In genomic region chr9:97985058-97985861, GRCh38 we compare ENCODE assay signal across 8 cellular contexts. TPM values are rescaled to one million over a fixed set of nuclear protein-coding genes. Genes with fewer than 3 reads are reported as not detected.
DNase-seq lines count a peak whose midpoint lies in the region; ATAC-seq and TF ChIP-seq lines count a peak whose summit lies in the region.

No MANE protein-coding gene starts in this region.

- peak overlapping the region; percentile 89 to 96 for H3K27ac ChIP-seq in SK-N-SH (ENCODE audit: low read depth in 2 of 2, low read length in 1 of 2)
- H3K27ac ChIP-seq in HUES6 (ENCODE audit: low read depth, low read length) = no peak overlapping the region
- H3K27ac ChIP-seq in neutrophil = peak overlapping the region; percentile 89

- TF ChIP-seq RAD21 in SK-N-SH (IDR thresholded peaks at IDR 0.05; ENCODE audit: low read length) = no peak

- POLR2A ChIA-PET in SK-N-SH (lab: Yijun Ruan, JAX) = interaction anchor here (2.6 kb wide), 1 partner anchor 63 kb away, joined by 16 read pairs; the partner anchor contains the start of gene TRMO

- TF ChIP-seq POLR2A in erythroblast (IDR thresholded peaks at IDR 0.05; ENCODE audit: low read length) = no peak

- no peak for ATAC-seq in SK-N-SH treated with all-trans-retinoic acid at 6 μM for 48 hours
- ATAC-seq in GM19035 (IDR thresholded peaks at IDR 0.05; ENCODE audit: unreplicated experiment) = no peak

- H3K27me3 ChIP-seq in SK-N-SH (ENCODE audit: insufficient read depth) (no peaks in the 10 kb centered on the region), HUES6 (ENCODE audit: control insufficient read depth, insufficient read depth, low read length) (peaks cover 45% of the 10 kb centered on the region), neutrophil (no peaks in the 10 kb centered on the region)

- peak overlapping the region; percentile 74 for H3K4me2 ChIP-seq in SK-N-SH

- H3K36me3 ChIP-seq in SK-N-SH (replicated peaks in 1 of 2; ENCODE audit: control insufficient read depth in 1 of 2, insufficient read depth in 2 of 2, low read length in 1 of 2) (no peaks in the 10 kb centered on the region), HUES6 (ENCODE audit: control insufficient read depth, insufficient read depth, low read length) (no peaks in the 10 kb centered on the region), neutrophil (no peaks in the 10 kb centered on the region)

- H3K9me3 ChIP-seq in SK-N-SH (no peaks in the 10 kb centered on the region), HUES6 (ENCODE audit: control insufficient read depth, insufficient read depth, low read depth, low read length) (no peaks in the 10 kb centered on the region), neutrophil (no peaks in the 10 kb centered on the region)

- TF ChIP-seq CTCF in SK-N-SH (IDR thresholded peaks at IDR 0.05) = no peak
- TF ChIP-seq CTCF in neutrophil (IDR thresholded peaks at IDR 0.05) = no peak

- peaks cover 19 to 32% of the 10 kb centered on the region in 2 experiments; a peak in 3 of 4 replicates for H3K4me1 ChIP-seq in SK-N-SH (ENCODE audit: control insufficient read depth in 1 of 2, insufficient read depth in 2 of 2, low read depth in 1 of 2, low read length in 1 of 2)
- H3K4me1 ChIP-seq in HUES6 (ENCODE audit: control insufficient read depth, insufficient read depth, low read length) = peaks cover 11% of the 10 kb centered on the region; the same call in 1 of the 2 replicates
- peaks cover 29 to 42% of the 10 kb centered on the region in 2 experiments for H3K4me1 ChIP-seq in neutrophil (ENCODE audit: control insufficient read depth in 1 of 2, insufficient read depth in 1 of 2, low read depth in 1 of 2, low read length in 1 of 2)

- TF ChIP-seq EP300 in SK-N-SH (IDR thresholded peaks at IDR 0.05; ENCODE audit: borderline replicate concordance in 1 of 2, low read depth in 1 of 2, low read length in 1 of 2) = no peak

- peak overlapping the region; percentile 91 to 98 for H3K4me3 ChIP-seq in SK-N-SH (ENCODE audit: low read depth in 2 of 2, low read length in 1 of 2)
- H3K4me3 ChIP-seq in HUES6 (ENCODE audit: low read depth, low read length) = peak overlapping the region; percentile 91
- H3K4me3 ChIP-seq in neutrophil (ENCODE audit: low read depth in 1 of 2, low read length in 1 of 2) = peak overlapping the region; percentile 92 to 99

- peaks cover 44% of the 10 kb centered on the region for H4K20me1 ChIP-seq in SK-N-SH (ENCODE audit: insufficient read depth)

- 84% methylated on average over 30 of the region's 59 CpGs for WGBS in SK-N-SH (ENCODE audit: low lambda C conversion rate)

- peak overlapping the region; percentile 99; the same call in 1 of the 2 replicates for H3K9ac ChIP-seq in SK-N-SH
- H3K9ac ChIP-seq in HUES6 (ENCODE audit: low read length) = peak overlapping the region; percentile 96

- CTCF ChIA-PET in SK-N-SH (lab: Yijun Ruan, JAX) = interaction anchor here (1.1 to 9.2 kb wide), 3 partner anchors 44 to 63 kb away, joined by 3 to 90 read pairs (median 6); partner anchors contain the start of gene TRMO

- H3K9me2 ChIP-seq in SK-N-SH = no peaks in the 10 kb centered on the region

- DNase-seq in SK-N-SH (no peak), erythroblast (lab: John Stamatoyannopoulos, UW) (peak; percentile 77 to 83), mesenteric fat pad (ENCODE audit: low spot score) (no peak)
- peak; percentile 47 to 63 for DNase-seq in activated CD4-positive, alpha-beta T cell treated with anti-CD3 and anti-CD28 coated beads for 4 hours

- H3F3A ChIP-seq in SK-N-SH (replicated peaks; ENCODE audit: insufficient read depth) = peaks cover 4% of the 10 kb centered on the region

- peaks cover 68% of the 10 kb centered on the region for H3K79me2 ChIP-seq in SK-N-SH (ENCODE audit: insufficient read depth)

- no peak overlapping the region for H2AFZ ChIP-seq in SK-N-SH (ENCODE audit: low read depth)

TF ChIP-seq in SK-N-SH, 30 proteins besides CTCF, POLR2A, EP300 and RAD21 (continues in another document):
- TF ChIP-seq POLR2AphosphoS5 (IDR thresholded peaks at IDR 0.05; ENCODE audit: low read depth, low read length) = no peak
- TF ChIP-seq TAF1 (IDR thresholded peaks at IDR 0.05; ENCODE audit: borderline replicate concordance, low read depth, low read length) = no peak
- TF ChIP-seq REST (IDR thresholded peaks at IDR 0.05; ENCODE audit: low read depth, low read length) = no peak
- TF ChIP-seq CHD2 (IDR thresholded peaks at IDR 0.05; ENCODE audit: low read length, partially characterized antibody) = no peak
- TF ChIP-seq TEAD4 (IDR thresholded peaks at IDR 0.05; ENCODE audit: borderline replicate concordance, insufficient read depth) = no peak
- TF ChIP-seq GATA2 (CRISPR knock-in tag; IDR thresholded peaks at IDR 0.05) = no peak
- TF ChIP-seq NRF1 (IDR thresholded peaks at IDR 0.05; ENCODE audit: low read depth, low read length) = no peak
- TF ChIP-seq YY1 (IDR thresholded peaks at IDR 0.05; ENCODE audit: low read depth) = no peak
- no peak for TF ChIP-seq NFIC (IDR thresholded peaks at IDR 0.05; ENCODE audit: borderline replicate concordance)
- no peak for TF ChIP-seq MXI1 (IDR thresholded peaks at IDR 0.05; ENCODE audit: low read depth, low read length)

TF ChIP-seq in SK-N-SH treated with all-trans-retinoic acid at 6 μM for 48 hours, 23 proteins besides CTCF, POLR2A, EP300 and RAD21 (continues in another document):
- TF ChIP-seq PATZ1 (CRISPR knock-in tag; IDR thresholded peaks at IDR 0.05; ENCODE audit: borderline replicate concordance) (no peak), ESRRG (CRISPR knock-in tag; IDR thresholded peaks at IDR 0.05) (no peak), ZFP3 (CRISPR knock-in tag; IDR thresholded peaks at IDR 0.05) (no peak), CSRNP3 (CRISPR knock-in tag; IDR thresholded peaks at IDR 0.05) (no peak), POU6F1 (CRISPR knock-in tag; IDR thresholded peaks at IDR 0.05; ENCODE audit: borderline replicate concordance, low read depth) (no peak), GLIS3 (CRISPR knock-in tag; IDR thresholded peaks at IDR 0.05) (no peak)

RNA-seq across cellular contexts. Expression of gene ANP32B, which starts 2.1 kb away (rescaled TPM):
- polyA plus RNA-seq in SK-N-SH (2012; rRNA removed) = 21.6 and 28.4 TPM in 2 replicates
- 42.1 and 66.2 TPM in 2 replicates for polyA plus RNA-seq in SK-N-SH (2012; cell fraction: cytosol; rRNA removed)
- 11.4 and 12.7 TPM in 2 replicates for polyA plus RNA-seq in SK-N-SH (2012; cell fraction: nucleus; rRNA removed)
- total RNA-seq in mesenteric fat pad = 103 TPM

RNA-seq across cellular contexts. Expression of gene HEMGN, which starts 47.3 kb away (rescaled TPM):
- polyA plus RNA-seq in SK-N-SH (2012; rRNA removed) = not detected in 2 replicates
- not detected in 2 replicates for polyA plus RNA-seq in SK-N-SH (2012; cell fraction: cytosol; rRNA removed)
- not detected in 2 replicates for polyA plus RNA-seq in SK-N-SH (2012; cell fraction: nucleus; rRNA removed)
- total RNA-seq in mesenteric fat pad = not detected

Comparison
In these comparisons a context has a peak if more than half of its experiments do, and no peak if none do; other contexts are left out.
1. DNase-seq: peak in activated CD4-positive, alpha-beta T cell treated with anti-CD3 and anti-CD28 coated beads for 4 hours (2 of 2) and erythroblast (2 of 2); none in SK-N-SH (single experiment) and mesenteric fat pad (single experiment).
2. Peak in every context shown above with its lines, with median percentiles within 50 percentile points of each other: H3K4me3 ChIP-seq.